ENCODE assay signal across 22 cellular contexts in the genomic region with DNA sequence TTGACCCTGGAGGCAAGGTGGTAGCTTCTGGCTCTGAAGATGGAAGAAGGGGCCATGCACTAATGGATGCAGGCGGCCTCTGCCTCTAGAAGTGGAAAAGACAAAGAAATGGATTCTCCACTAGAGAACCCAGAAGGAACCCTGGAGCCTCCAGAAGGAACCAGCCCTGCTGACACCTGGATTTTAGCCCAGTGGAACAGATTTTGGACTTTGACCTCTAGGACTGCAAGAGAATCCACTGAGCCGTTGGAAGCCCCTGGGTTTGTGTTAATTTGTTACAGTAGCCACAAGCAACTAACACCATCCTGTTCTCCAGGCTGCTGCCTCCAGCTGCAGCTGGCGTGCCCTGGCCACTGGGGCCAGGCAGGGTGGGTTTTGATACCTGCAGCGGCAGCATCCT.
DNase-seq lines count a peak whose midpoint lies in the region; ATAC-seq, FAIRE-seq and TF ChIP-seq lines count a peak whose summit lies in the region.
"Had no signal": no experiment of that assay in that cellular context is flagged by ENCODE, and none has a peak within 500 bp of the region (broad histone marks: within the 10 kb centered on the region; RNA-seq: fewer than 3 reads in every experiment).

No MANE protein-coding gene starts in this region.

- no peak for TF ChIP-seq POLR2A in sigmoid colon (IDR thresholded peaks at IDR 0.05)

- H3K36me3 ChIP-seq in bronchial epithelial cell (ENCODE audit: control insufficient read depth, insufficient read depth, low read length) (no peaks in the 10 kb centered on the region), liver (ENCODE audit: control insufficient read depth in 4 of 4, insufficient read depth in 3 of 4, low read depth in 1 of 4, low read length in 3 of 4) (peaks cover 0 to 2% (median 0%) of the 10 kb centered on the region in 4 donors), sigmoid colon (peaks cover 0 to 16% (median 2%) of the 10 kb centered on the region in 4 donors)

- H3K4me3 Mint-ChIP-seq in osteocyte (ENCODE audit: unreplicated experiment), result no peak overlapping the region
- H3K4me3 Mint-ChIP-seq: B cell; CD4-positive, alpha-beta memory T cell; IgD-negative memory B cell had no signal

- no peak overlapping the region for H3K9ac ChIP-seq in liver (ENCODE audit: low read depth in 1 of 2, low read length in 2 of 2)

- no peaks in the 10 kb centered on the region for H3K36me3 Mint-ChIP-seq in osteocyte (ENCODE audit: unreplicated experiment)

- H3K4me3 ChIP-seq in bronchial epithelial cell (ENCODE audit: low read depth, low read length) (no peak overlapping the region), liver (ENCODE audit: low read depth in 1 of 3, low read length in 3 of 3) (no peak overlapping the region), sigmoid colon (no peak overlapping the region)
- H3K4me3 ChIP-seq: HAP-1 had no signal

- DNase-seq in bronchial epithelial cell (ENCODE audit: low read depth), result no peak
- peak; percentile 8 for DNase-seq in sigmoid colon
- no peak for DNase-seq in osteocyte (ENCODE audit: extremely low spot score, unreplicated experiment)
- no peak for DNase-seq in T1000 (lab: John Stamatoyannopoulos, UW)
- DNase-seq: ACHN; CD4-positive, alpha-beta memory T cell; COR-L47; DMS153; DMS79 treated with DMSO at 0.1 percent for 48 hours; EL; GOT3 had no signal

- no peaks in the 10 kb centered on the region for H3K27me3 Mint-ChIP-seq in osteocyte (ENCODE audit: unreplicated experiment)
- H3K27me3 Mint-ChIP-seq: B cell; CD4-positive, alpha-beta memory T cell; IgD-negative memory B cell had no signal

- no peak for TF ChIP-seq CTCF in 22Rv1 (IDR thresholded peaks at IDR 0.05)
- TF ChIP-seq CTCF in bronchial epithelial cell (IDR thresholded peaks at IDR 0.05; ENCODE audit: insufficient read depth, low read length, severe bottlenecking), result no peak
- no peak for TF ChIP-seq CTCF in liver (IDR thresholded peaks at IDR 0.05; ENCODE audit: low read depth, low read length, missing input control)
- no peak for TF ChIP-seq CTCF in sigmoid colon (IDR thresholded peaks at IDR 0.05)
- TF ChIP-seq CTCF in osteocyte (IDR thresholded peaks at IDR 0.05), result no peak

- no peaks in the 10 kb centered on the region for H3K9me3 Mint-ChIP-seq in osteocyte (ENCODE audit: unreplicated experiment)
- H3K9me3 Mint-ChIP-seq: CD4-positive, alpha-beta memory T cell; IgD-negative memory B cell had no signal

- H3K9me3 ChIP-seq in liver (ENCODE audit: control insufficient read depth in 4 of 4, low read length in 3 of 4) (no peaks in the 10 kb centered on the region), sigmoid colon (no peaks in the 10 kb centered on the region)
- H3K9me3 ChIP-seq: HAP-1 had no signal

- no peak overlapping the region for H3K27ac Mint-ChIP-seq in osteocyte (ENCODE audit: unreplicated experiment)
- H3K27ac Mint-ChIP-seq: B cell; CD4-positive, alpha-beta memory T cell; IgD-negative memory B cell had no signal

- intact Hi-C loops in sigmoid colon (cut with DNase I), result no loop called here

- ATAC-seq in HG03135 (IDR thresholded peaks at IDR 0.05; ENCODE audit: unreplicated experiment) (no peak), HG03378 (IDR thresholded peaks at IDR 0.05; ENCODE audit: unreplicated experiment) (no peak)

- FAIRE-seq in bronchial epithelial cell (lab: Jason Lieb, UNC), result peak; percentile 36
- FAIRE-seq: D721Med, G401.6, GM12892 had no signal

- H3K27ac ChIP-seq in 22Rv1, result peak overlapping the region; percentile 13; the same call in 1 of the 2 replicates
- H3K27ac ChIP-seq in liver (ENCODE audit: low read depth in 1 of 2, low read length in 2 of 2), result no peak overlapping the region
- no peak overlapping the region for H3K27ac ChIP-seq in sigmoid colon
- H3K27ac ChIP-seq: C4-2B had no signal

- H3K4me1 Mint-ChIP-seq in osteocyte (ENCODE audit: unreplicated experiment), result no peaks in the 10 kb centered on the region

- TF ChIP-seq EP300 in sigmoid colon (IDR thresholded peaks at IDR 0.05), result no peak

- no peaks in the 10 kb centered on the region for H3K27me3 ChIP-seq in bronchial epithelial cell (ENCODE audit: control insufficient read depth, insufficient read depth, low read length)
- H3K27me3 ChIP-seq in liver (ENCODE audit: control insufficient read depth in 4 of 4, insufficient read depth in 4 of 4, low read length in 3 of 4), result no peaks in the 10 kb centered on the region
- H3K27me3 ChIP-seq in sigmoid colon, result no peaks in the 10 kb centered on the region

- WGBS in liver, result 76% methylated on average over 4 of the region's 4 CpGs
- WGBS in sigmoid colon, 2 donors, result 67 to 89% methylated on average over 4 of the region's 4 CpGs

- no peak for TF ChIP-seq RAD21 in liver (IDR thresholded peaks at IDR 0.05)

- H3K4me1 ChIP-seq in liver (ENCODE audit: control insufficient read depth in 4 of 4, insufficient read depth in 4 of 4, low read length in 3 of 4) (no peaks in the 10 kb centered on the region), sigmoid colon (no peaks in the 10 kb centered on the region)

TF ChIP-seq in liver, 16 proteins besides CTCF, POLR2A, EP300 and RAD21:
- peak; percentile 53 to 62 for TF ChIP-seq HNF4A (conservative IDR thresholded peaks at IDR 0.05)
- TF ChIP-seq HNF4G (IDR thresholded peaks at IDR 0.05), result no peak
- TF ChIP-seq RXRA (IDR thresholded peaks at IDR 0.05), result no peak
- no peak for TF ChIP-seq FOXA1 (IDR thresholded peaks at IDR 0.05)
- no peak for TF ChIP-seq JUND (IDR thresholded peaks at IDR 0.05)
- TF ChIP-seq EGR1 (IDR thresholded peaks at IDR 0.05; ENCODE audit: low read depth in 2 of 2), result no peak
TF ChIP-seq in liver: peak in this region for 1.
